ENCODE assay signal across 10 cellular contexts in genomic region chr1:53047737-53048344, GRCh38. TPM values are rescaled to one million over a fixed set of nuclear protein-coding genes. Genes with fewer than 3 reads are reported as not detected.
A peak's percentile ranks its signal among the peaks of the same experiment; 100 is the strongest.
DNase-seq lines count a peak whose midpoint lies in the region; ATAC-seq and TF ChIP-seq lines count a peak whose summit lies in the region.
"Had no signal": no experiment of that assay in that cellular context is flagged by ENCODE, and none has a peak within 500 bp of the region (broad histone marks: within the 10 kb centered on the region; RNA-seq: fewer than 3 reads in every experiment).

No MANE protein-coding gene starts in this region.

- no peaks in the 10 kb centered on the region for H3K27me3 ChIP-seq in CD8-positive, alpha-beta memory T cell (ENCODE audit: insufficient read depth, low read length, poor library complexity, severe bottlenecking)
- H3K27me3 ChIP-seq in kidney epithelial cell (ENCODE audit: control insufficient read depth, insufficient read depth, low read length): no peaks in the 10 kb centered on the region

- H3K4me1 ChIP-seq in CD8-positive, alpha-beta memory T cell (ENCODE audit: insufficient read depth, low read length): no peaks in the 10 kb centered on the region

- peaks cover 3 to 83% (median 19%) of the 10 kb centered on the region in 3 donors for H3K36me3 Mint-ChIP-seq in CD8-positive, alpha-beta memory T cell
- H3K36me3 Mint-ChIP-seq in activated naive CD8-positive, alpha-beta T cell: peaks cover 11% of the 10 kb centered on the region

- no peak overlapping the region for H3K4me3 ChIP-seq in CD8-positive, alpha-beta memory T cell (ENCODE audit: low read length)
- H3K4me3 ChIP-seq in kidney epithelial cell (ENCODE audit: low read depth, low read length): no peak overlapping the region
- H3K4me3 ChIP-seq: smooth muscle cell had no signal

- no peaks in the 10 kb centered on the region for H3K9me3 Mint-ChIP-seq in CD8-positive, alpha-beta memory T cell
- H3K9me3 Mint-ChIP-seq in activated naive CD8-positive, alpha-beta T cell (ENCODE audit: low read depth): no peaks in the 10 kb centered on the region

- no peaks in the 10 kb centered on the region for H3K9me3 ChIP-seq in CD8-positive, alpha-beta memory T cell (ENCODE audit: low read length)

- TF ChIP-seq CTCF in kidney epithelial cell (IDR thresholded peaks at IDR 0.05; ENCODE audit: insufficient read depth, low read length, poor library complexity, severe bottlenecking): no peak

- no peaks in the 10 kb centered on the region for H3K27me3 Mint-ChIP-seq in CD8-positive, alpha-beta memory T cell
- H3K27me3 Mint-ChIP-seq in activated naive CD8-positive, alpha-beta T cell: no peaks in the 10 kb centered on the region

- ATAC-seq in HG02588 (IDR thresholded peaks at IDR 0.05; ENCODE audit: unreplicated experiment): no peak

- H3K4me3 Mint-ChIP-seq in CD8-positive, alpha-beta memory T cell: no peak overlapping the region
- H3K4me3 Mint-ChIP-seq in activated naive CD8-positive, alpha-beta T cell: no peak overlapping the region

- peak; percentile 93 for TF ChIP-seq EP300 in Ishikawa (IDR thresholded peaks at IDR 0.05; ENCODE audit: borderline replicate concordance)

- TF ChIP-seq RAD21 in Ishikawa (IDR thresholded peaks at IDR 0.05; ENCODE audit: low read depth): peak; percentile 25

- no peaks in the 10 kb centered on the region for H3K36me3 ChIP-seq in CD8-positive, alpha-beta memory T cell (ENCODE audit: insufficient read depth, low read length)
- no peaks in the 10 kb centered on the region for H3K36me3 ChIP-seq in kidney epithelial cell (ENCODE audit: control insufficient read depth, insufficient read depth, low read length)

- POLR2A ChIA-PET in CD8-positive, alpha-beta memory T cell (lab: Charles Lee): no interaction called here

- H3K27ac ChIP-seq in CD8-positive, alpha-beta memory T cell (ENCODE audit: low read depth, low read length): peak overlapping the region; percentile 10

- DNase-seq in CD8-positive, alpha-beta memory T cell: no peak
- DNase-seq in kidney epithelial cell (ENCODE audit: low read depth) (peak; percentile 84), cerebellar nuclear complex (lab: John Stamatoyannopoulos, UW) (no peak), NCI-H1048 (lab: John Stamatoyannopoulos, UW) (no peak), cerebellar cortex (ENCODE audit: low spot score) (no peak)
- DNase-seq: NCI-H748 treated with DMSO at 0.1 percent for 48 hours had no signal

- peak overlapping the region in 3 of 8 donors; percentile 3 to 92 (median 18) for H3K27ac Mint-ChIP-seq in CD8-positive, alpha-beta memory T cell
- peak overlapping the region; percentile 55 for H3K27ac Mint-ChIP-seq in activated naive CD8-positive, alpha-beta T cell

- CTCF ChIA-PET in CD8-positive, alpha-beta memory T cell (lab: Charles Lee): no interaction called here

- peaks cover under 1 to 4% (median 1%) of the 10 kb centered on the region in 3 donors for H3K4me1 Mint-ChIP-seq in CD8-positive, alpha-beta memory T cell
- H3K4me1 Mint-ChIP-seq in activated naive CD8-positive, alpha-beta T cell (ENCODE audit: low read depth): peaks cover 6% of the 10 kb centered on the region

TF ChIP-seq in Ishikawa, 13 proteins besides CTCF, POLR2A, EP300 and RAD21:
- peak; percentile 35; the same call in 1 of the 2 replicates for TF ChIP-seq CEBPB (IDR thresholded peaks at IDR 0.05)
- TF ChIP-seq, protein P1, sequence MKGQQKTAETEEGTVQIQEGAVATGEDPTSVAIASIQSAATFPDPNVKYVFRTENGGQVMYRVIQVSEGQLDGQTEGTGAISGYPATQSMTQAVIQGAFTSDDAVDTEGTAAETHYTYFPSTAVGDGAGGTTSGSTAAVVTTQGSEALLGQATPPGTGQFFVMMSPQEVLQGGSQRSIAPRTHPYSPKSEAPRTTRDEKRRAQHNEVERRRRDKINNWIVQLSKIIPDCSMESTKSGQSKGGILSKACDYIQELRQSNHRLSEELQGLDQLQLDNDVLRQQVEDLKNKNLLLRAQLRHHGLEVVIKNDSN (IDR thresholded peaks at IDR 0.05): peak; percentile 20; the same call in 1 of the 2 replicates
- TF ChIP-seq NFIC (IDR thresholded peaks at IDR 0.05): peak; percentile 88
- TF ChIP-seq FOXM1 (IDR thresholded peaks at IDR 0.05; ENCODE audit: borderline replicate concordance, low read depth): peak; percentile 81
- TF ChIP-seq ZBTB7A (IDR thresholded peaks at IDR 0.05; ENCODE audit: low read depth): no peak
- TF ChIP-seq YY1 (IDR thresholded peaks at IDR 0.05; ENCODE audit: low read depth): peak; percentile 68; the same call in 1 of the 2 replicates
- no peak for TF ChIP-seq TAF1 (IDR thresholded peaks at IDR 0.05; ENCODE audit: low read depth)
- no peak for TF ChIP-seq REST (IDR thresholded peaks at IDR 0.05; ENCODE audit: low read depth)
- peak; percentile 94 for TF ChIP-seq TCF12 (IDR thresholded peaks at IDR 0.05; ENCODE audit: low read depth)
- TF ChIP-seq EGR1 (IDR thresholded peaks at IDR 0.05): no peak
- peak; percentile 78 for TF ChIP-seq TEAD4 (IDR thresholded peaks at IDR 0.05)
- TF ChIP-seq, protein P2, sequence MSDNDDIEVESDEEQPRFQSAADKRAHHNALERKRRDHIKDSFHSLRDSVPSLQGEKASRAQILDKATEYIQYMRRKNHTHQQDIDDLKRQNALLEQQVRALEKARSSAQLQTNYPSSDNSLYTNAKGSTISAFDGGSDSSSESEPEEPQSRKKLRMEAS (IDR thresholded peaks at IDR 0.05): peak; percentile 53; the same call in 1 of the 2 replicates
- TF ChIP-seq CREB1 (IDR thresholded peaks at IDR 0.05; ENCODE audit: low read depth): no peak

RNA-seq across cellular contexts. Expression of gene PODN, which starts 14.2 kb away (rescaled TPM):
- total RNA-seq in CD8-positive, alpha-beta memory T cell: not detected
- polyA plus RNA-seq in CD8-positive, alpha-beta memory T cell: 0.53 TPM
- not detected in 2 replicates for total RNA-seq in kidney epithelial cell
